8 cellular contexts compared by ENCODE assay signal in genomic region chr10:119658274-119658673, GRCh38. TPM values are rescaled to one million over a fixed set of nuclear protein-coding genes. Genes with fewer than 3 reads are reported as not detected.
A peak's percentile ranks its signal among the peaks of the same experiment; 100 is the strongest.
DNase-seq lines count a peak whose midpoint lies in the region; ATAC-seq and TF ChIP-seq lines count a peak whose summit lies in the region.

No MANE protein-coding gene starts in this region.

- H3K4me1 Mint-ChIP-seq in activated T-cell treated with anti-CD3 and anti-CD28 coated beads, Interleukin-2, amount 50 U/mL, for 24 hours (ENCODE audit: low read depth) = peaks cover 87% of the 10 kb centered on the region
- H3K4me1 Mint-ChIP-seq in activated T-cell treated with anti-CD3 and anti-CD28 coated beads, Interleukin-2, amount 50 U/mL, for 72 hours (ENCODE audit: low read depth) = peaks cover 68% of the 10 kb centered on the region

- no peak overlapping the region for H3K4me3 Mint-ChIP-seq in activated T-cell treated with anti-CD3 and anti-CD28 coated beads, Interleukin-2, amount 50 U/mL, for 24 hours
- H3K4me3 Mint-ChIP-seq in activated T-cell treated with anti-CD3 and anti-CD28 coated beads, Interleukin-2, amount 50 U/mL, for 72 hours = no peak overlapping the region

- H3K4me3 ChIP-seq in WI38 (ENCODE audit: low read depth, low read length) (peak overlapping the region; percentile 41), prostate gland (no peak overlapping the region)

- TF ChIP-seq POLR2A in prostate gland (IDR thresholded peaks at IDR 0.05) = no peak

- ATAC-seq in activated T-cell treated with anti-CD3 and anti-CD28 coated beads, Interleukin-2, amount 50 U/mL, for 72 hours (replicated peaks in 1 of 2) = no peak
- ATAC-seq in Right ventricle myocardium superior (ENCODE audit: poor library complexity) (peak; percentile 88), GM18907 (IDR thresholded peaks at IDR 0.05; ENCODE audit: unreplicated experiment) (no peak), GM18519 (IDR thresholded peaks at IDR 0.05; ENCODE audit: low FRiP score, unreplicated experiment) (no peak), HG03097 (IDR thresholded peaks at IDR 0.05; ENCODE audit: low FRiP score, unreplicated experiment) (no peak)

- intact Hi-C loops in Right ventricle myocardium superior (cut with DNase I) = no loop called here
- intact Hi-C loops in prostate gland (cut with DNase I) = no loop called here

- peaks cover 15% of the 10 kb centered on the region for H3K4me1 ChIP-seq in prostate gland (replicated peaks)

- WGBS in prostate gland = 11% methylated on average over 13 of the region's 13 CpGs

- peak overlapping the region; percentile 67 for H3K27ac Mint-ChIP-seq in activated T-cell treated with anti-CD3 and anti-CD28 coated beads, Interleukin-2, amount 50 U/mL, for 24 hours
- no peak overlapping the region for H3K27ac Mint-ChIP-seq in activated T-cell treated with anti-CD3 and anti-CD28 coated beads, Interleukin-2, amount 50 U/mL, for 72 hours

- DNase-seq in activated T-cell treated with anti-CD3 and anti-CD28 coated beads, Interleukin-2, amount 50 U/mL, for 24 hours = no peak
- no peak for DNase-seq in activated T-cell treated with anti-CD3 and anti-CD28 coated beads, Interleukin-2, amount 50 U/mL, for 72 hours
- DNase-seq in Right ventricle myocardium superior (peak; percentile 87), prostate gland (ENCODE audit: low spot score) (peak; percentile 74)

- H3K36me3 ChIP-seq in prostate gland = no peaks in the 10 kb centered on the region

- no peaks in the 10 kb centered on the region for H3K9me3 ChIP-seq in prostate gland

- peaks cover 46% of the 10 kb centered on the region for H3K36me3 Mint-ChIP-seq in activated T-cell treated with anti-CD3 and anti-CD28 coated beads, Interleukin-2, amount 50 U/mL, for 24 hours (ENCODE audit: low read depth)
- peaks cover 0 to 2% of the 10 kb centered on the region in 2 donors for H3K36me3 Mint-ChIP-seq in activated T-cell treated with anti-CD3 and anti-CD28 coated beads, Interleukin-2, amount 50 U/mL, for 72 hours (ENCODE audit: insufficient read depth in 2 of 2)

- no peaks in the 10 kb centered on the region for H3K27me3 Mint-ChIP-seq in activated T-cell treated with anti-CD3 and anti-CD28 coated beads, Interleukin-2, amount 50 U/mL, for 24 hours
- H3K27me3 Mint-ChIP-seq in activated T-cell treated with anti-CD3 and anti-CD28 coated beads, Interleukin-2, amount 50 U/mL, for 72 hours (ENCODE audit: low read depth) = no peaks in the 10 kb centered on the region

- no peaks in the 10 kb centered on the region for H3K9me3 Mint-ChIP-seq in activated T-cell treated with anti-CD3 and anti-CD28 coated beads, Interleukin-2, amount 50 U/mL, for 24 hours
- H3K9me3 Mint-ChIP-seq in activated T-cell treated with anti-CD3 and anti-CD28 coated beads, Interleukin-2, amount 50 U/mL, for 72 hours = no peaks in the 10 kb centered on the region

- H3K27me3 ChIP-seq in prostate gland (replicated peaks; ENCODE audit: insufficient read depth) = no peaks in the 10 kb centered on the region

- no peak for TF ChIP-seq CTCF in WI38 (IDR thresholded peaks at IDR 0.05; ENCODE audit: low read depth, low read length)
- no peak for TF ChIP-seq CTCF in prostate gland (IDR thresholded peaks at IDR 0.05)

- peak overlapping the region; percentile 98 to 99 for H3K27ac ChIP-seq in prostate gland

RNA-seq across cellular contexts. Expression of gene BAG3, which starts 7.1 kb away (rescaled TPM):
- total RNA-seq in activated T-cell treated with anti-CD3 and anti-CD28 coated beads, Interleukin-2, amount 50 U/mL, for 72 hours = 10 to 100 TPM; 16.4 to 22.1 TPM
- total RNA-seq in Right ventricle myocardium superior (153 TPM), prostate gland (10 to 100 TPM; 45.4 to 56.4 TPM)

Comparison
In these comparisons a context has a peak if more than half of its experiments do, and no peak if none do; other contexts are left out.
1. DNase-seq: peak in Right ventricle myocardium superior (single experiment) and prostate gland (single experiment); none in activated T-cell treated with anti-CD3 and anti-CD28 coated beads, Interleukin-2, amount 50 U/mL, for 24 hours (single experiment) and activated T-cell treated with anti-CD3 and anti-CD28 coated beads, Interleukin-2, amount 50 U/mL, for 72 hours (0 of 2).